ENCODE assay signal across 2 cellular contexts in the genomic region with DNA sequence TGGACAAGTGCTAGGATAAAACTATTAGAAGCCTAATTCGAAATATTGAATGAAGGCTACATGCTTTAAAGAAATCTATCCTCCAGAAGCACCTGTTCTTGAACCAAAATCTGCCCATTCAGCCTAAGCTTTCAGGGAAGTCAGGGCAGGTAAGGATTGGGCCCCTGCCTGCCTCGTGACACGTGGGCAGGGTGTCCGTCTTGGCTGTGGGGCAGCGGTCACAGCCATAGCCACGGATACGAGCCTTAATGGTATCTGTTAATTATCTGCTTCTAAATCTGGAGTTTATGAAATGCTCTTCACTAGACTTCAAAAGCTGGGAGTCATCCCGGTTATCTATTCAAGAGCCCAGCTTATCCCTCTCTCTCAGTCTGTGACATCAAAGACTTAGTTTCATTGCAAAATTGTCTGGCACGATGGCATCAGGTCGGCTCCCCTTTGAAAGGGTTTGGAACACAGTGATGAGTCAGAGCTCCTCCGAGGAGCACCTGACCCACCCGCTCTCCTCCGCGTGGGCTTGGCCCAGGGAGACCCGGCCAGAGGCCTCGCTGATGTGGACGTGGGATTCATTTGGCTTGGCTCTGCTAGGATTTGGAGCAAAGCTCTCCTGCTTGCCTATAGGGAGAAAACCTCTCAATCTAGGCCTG.
TF ChIP-seq lines count a peak whose summit lies in the region.

No MANE protein-coding gene starts in this region.

TF ChIP-seq in A549, 52 proteins besides CTCF, POLR2A, EP300 and RAD21:
- TF ChIP-seq, protein P1, sequence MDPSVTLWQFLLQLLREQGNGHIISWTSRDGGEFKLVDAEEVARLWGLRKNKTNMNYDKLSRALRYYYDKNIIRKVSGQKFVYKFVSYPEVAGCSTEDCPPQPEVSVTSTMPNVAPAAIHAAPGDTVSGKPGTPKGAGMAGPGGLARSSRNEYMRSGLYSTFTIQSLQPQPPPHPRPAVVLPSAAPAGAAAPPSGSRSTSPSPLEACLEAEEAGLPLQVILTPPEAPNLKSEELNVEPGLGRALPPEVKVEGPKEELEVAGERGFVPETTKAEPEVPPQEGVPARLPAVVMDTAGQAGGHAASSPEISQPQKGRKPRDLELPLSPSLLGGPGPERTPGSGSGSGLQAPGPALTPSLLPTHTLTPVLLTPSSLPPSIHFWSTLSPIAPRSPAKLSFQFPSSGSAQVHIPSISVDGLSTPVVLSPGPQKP (IDR thresholded peaks at IDR 0.05; ENCODE audit: low read depth, low read length): no peak
- peak in 1 of 2 experiments; percentile 70; a peak in 2 of 4 replicates for TF ChIP-seq CEBPB (IDR thresholded peaks at IDR 0.05)
- 0 out of 2 replicates have a peak, but pooled peaks have one; percentile 11 for TF ChIP-seq HES2 (IDR thresholded peaks at IDR 0.05)
- TF ChIP-seq E2F6 (IDR thresholded peaks at IDR 0.05; ENCODE audit: borderline replicate concordance, low read depth): no peak
- peak; percentile 65; the same call in 1 of the 2 replicates for TF ChIP-seq FOSL2 (IDR thresholded peaks at IDR 0.05)
- no peak for TF ChIP-seq FOSL2 (CRISPR knock-in tag; IDR thresholded peaks at IDR 0.05)
- TF ChIP-seq MAFK (IDR thresholded peaks at IDR 0.05; ENCODE audit: partially characterized antibody): no peak
- peak; percentile 66 for TF ChIP-seq JUNB (IDR thresholded peaks at IDR 0.05)
- TF ChIP-seq, protein P2, sequence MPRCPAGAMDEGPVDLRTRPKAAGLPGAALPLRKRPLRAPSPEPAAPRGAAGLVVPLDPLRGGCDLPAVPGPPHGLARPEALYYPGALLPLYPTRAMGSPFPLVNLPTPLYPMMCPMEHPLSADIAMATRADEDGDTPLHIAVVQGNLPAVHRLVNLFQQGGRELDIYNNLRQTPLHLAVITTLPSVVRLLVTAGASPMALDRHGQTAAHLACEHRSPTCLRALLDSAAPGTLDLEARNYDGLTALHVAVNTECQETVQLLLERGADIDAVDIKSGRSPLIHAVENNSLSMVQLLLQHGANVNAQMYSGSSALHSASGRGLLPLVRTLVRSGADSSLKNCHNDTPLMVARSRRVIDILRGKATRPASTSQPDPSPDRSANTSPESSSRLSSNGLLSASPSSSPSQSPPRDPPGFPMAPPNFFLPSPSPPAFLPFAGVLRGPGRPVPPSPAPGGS (IDR thresholded peaks at IDR 0.05): 0 out of 3 replicates have a peak, but pooled peaks have one; percentile 32
- TF ChIP-seq MYC (IDR thresholded peaks at IDR 0.05; ENCODE audit: borderline replicate concordance, low read length): no peak
- peak in 1 of 2 experiments; percentile 64; a peak in 2 of 5 replicates for TF ChIP-seq JUN (IDR thresholded peaks at IDR 0.05)

TF ChIP-seq in IMR-90, 13 proteins besides CTCF, POLR2A, EP300 and RAD21:
- no peak for TF ChIP-seq MAFK (IDR thresholded peaks at IDR 0.05; ENCODE audit: low read depth, low read length)
- no peak for TF ChIP-seq CEBPB (IDR thresholded peaks at IDR 0.05; ENCODE audit: low read depth, low read length)
- TF ChIP-seq SMC3 (IDR thresholded peaks at IDR 0.05; ENCODE audit: low read depth, low read length): no peak
- TF ChIP-seq RCOR1 (IDR thresholded peaks at IDR 0.05; ENCODE audit: insufficient replicate concordance, low read length): no peak
- TF ChIP-seq BHLHE40 (IDR thresholded peaks at IDR 0.05; ENCODE audit: low read depth, low read length): no peak
- no peak for TF ChIP-seq CHD1 (IDR thresholded peaks at IDR 0.05; ENCODE audit: low read depth, low read length)
- TF ChIP-seq MXI1 (IDR thresholded peaks at IDR 0.05; ENCODE audit: borderline replicate concordance, low read depth, low read length): no peak
- no peak for TF ChIP-seq NFE2L2 (IDR thresholded peaks at IDR 0.05; ENCODE audit: low read depth, low read length)
- TF ChIP-seq FOS (IDR thresholded peaks at IDR 0.05; ENCODE audit: low read depth, low read length): no peak
- TF ChIP-seq RFX5 (IDR thresholded peaks at IDR 0.05; ENCODE audit: low read depth, low read length): no peak
- TF ChIP-seq, protein P1 (IDR thresholded peaks at IDR 0.05; ENCODE audit: borderline replicate concordance, low read depth, low read length): no peak
- no peak for TF ChIP-seq MAZ (IDR thresholded peaks at IDR 0.05; ENCODE audit: borderline replicate concordance, low read depth, low read length)
- TF ChIP-seq, protein P3, sequence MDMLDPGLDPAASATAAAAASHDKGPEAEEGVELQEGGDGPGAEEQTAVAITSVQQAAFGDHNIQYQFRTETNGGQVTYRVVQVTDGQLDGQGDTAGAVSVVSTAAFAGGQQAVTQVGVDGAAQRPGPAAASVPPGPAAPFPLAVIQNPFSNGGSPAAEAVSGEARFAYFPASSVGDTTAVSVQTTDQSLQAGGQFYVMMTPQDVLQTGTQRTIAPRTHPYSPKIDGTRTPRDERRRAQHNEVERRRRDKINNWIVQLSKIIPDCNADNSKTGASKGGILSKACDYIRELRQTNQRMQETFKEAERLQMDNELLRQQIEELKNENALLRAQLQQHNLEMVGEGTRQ (IDR thresholded peaks at IDR 0.05; ENCODE audit: low read depth, low read length): no peak
